ENCODE assay signal across 8 cellular contexts in the genomic region with DNA sequence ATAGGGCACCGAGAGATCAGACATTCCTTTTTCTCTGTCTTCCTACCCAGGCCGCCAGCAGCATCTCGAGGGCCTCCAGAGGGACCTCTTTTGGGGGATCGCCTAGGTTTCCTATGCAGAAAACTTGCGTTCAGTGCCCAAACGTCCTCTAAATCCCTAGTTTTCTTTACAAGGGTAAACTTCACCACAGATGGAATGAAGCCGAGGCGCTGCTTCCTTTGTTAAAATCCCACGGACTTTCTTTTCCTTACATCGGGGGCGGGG. TPM values are rescaled to one million over a fixed set of nuclear protein-coding genes. Genes with fewer than 3 reads are reported as not detected.
A peak's percentile ranks its signal among the peaks of the same experiment; 100 is the strongest.
DNase-seq lines count a peak whose midpoint lies in the region; ATAC-seq and TF ChIP-seq lines count a peak whose summit lies in the region.

No MANE protein-coding gene starts in this region.

- TF ChIP-seq CTCF in astrocyte of the cerebellum (IDR thresholded peaks at IDR 0.05; ENCODE audit: low read depth, low read length, missing control alignments) = no peak
- no peak for TF ChIP-seq CTCF in lower lobe of right lung (IDR thresholded peaks at IDR 0.05)
- TF ChIP-seq CTCF in upper lobe of left lung (IDR thresholded peaks at IDR 0.05) = no peak

- H3K27ac ChIP-seq in lower lobe of right lung = peak overlapping the region; percentile 97
- peak overlapping the region; percentile 99 to 100 (median 99) for H3K27ac ChIP-seq in upper lobe of left lung

- in situ Hi-C loops in astrocyte of the cerebellum (cut with HindIII; ENCODE audit: low sequenced_read_pairs) = no loop called here

- H3K9me3 Mint-ChIP-seq in activated naive CD4-positive, alpha-beta T cell treated with anti-CD3 and anti-CD28 coated beads, Interleukin-2, amount 10 ng/mL, durations not matched to agents 7 days and 5 days = no peaks in the 10 kb centered on the region

- H3K36me3 Mint-ChIP-seq in activated naive CD4-positive, alpha-beta T cell treated with anti-CD3 and anti-CD28 coated beads, Interleukin-2, amount 10 ng/mL, durations not matched to agents 7 days and 5 days = peaks cover 22% of the 10 kb centered on the region

- DNase-seq in activated naive CD4-positive, alpha-beta T cell treated with anti-CD3 and anti-CD28 coated beads, Interleukin-2, amount 10 ng/mL, durations not matched to agents 7 days and 5 days = no peak
- DNase-seq in activated naive CD4-positive, alpha-beta T cell (lab: John Stamatoyannopoulos, UW) = no peak
- DNase-seq in astrocyte of the cerebellum (ENCODE audit: low read depth) (no peak), lower lobe of right lung (no peak), upper lobe of left lung (no peak), DMS79 (lab: John Stamatoyannopoulos, UW) (no peak)
- no peak for DNase-seq in stimulated activated CD4-positive, alpha-beta T cell treated with anti-CD3 and anti-CD28 coated beads, Interleukin-2, amount 100 ng/mL, for 48 hours

- H3K36me3 ChIP-seq in lower lobe of right lung = no peaks in the 10 kb centered on the region
- no peaks in the 10 kb centered on the region for H3K36me3 ChIP-seq in upper lobe of left lung

- no peak for TF ChIP-seq EP300 in upper lobe of left lung (IDR thresholded peaks at IDR 0.05)

- ATAC-seq in lower lobe of right lung (no peak), upper lobe of left lung (ENCODE audit: low FRiP score in 2 of 2) (no peak), GM18870 (IDR thresholded peaks at IDR 0.05; ENCODE audit: unreplicated experiment) (no peak)

- intact Hi-C loops in lower lobe of right lung (cut with DNase I) = no loop called here

- H3K4me3 ChIP-seq in astrocyte of the cerebellum (ENCODE audit: low read depth, low read length) (peak overlapping the region; percentile 90), lower lobe of right lung (peak overlapping the region; percentile 75), upper lobe of left lung (peak overlapping the region; percentile 71 to 97 (median 87))

- H3K4me1 Mint-ChIP-seq in activated naive CD4-positive, alpha-beta T cell treated with anti-CD3 and anti-CD28 coated beads, Interleukin-2, amount 10 ng/mL, durations not matched to agents 7 days and 5 days = peaks cover 55% of the 10 kb centered on the region

- no peaks in the 10 kb centered on the region for H3K9me3 ChIP-seq in lower lobe of right lung
- H3K9me3 ChIP-seq in upper lobe of left lung = no peaks in the 10 kb centered on the region

- H3K4me1 ChIP-seq in lower lobe of right lung (peaks cover 54% of the 10 kb centered on the region), upper lobe of left lung (peaks cover 24 to 57% (median 32%) of the 10 kb centered on the region in 4 donors)

- CTCF ChIA-PET in activated naive CD4-positive, alpha-beta T cell treated with anti-CD3 and anti-CD28 coated beads, Interleukin-2, amount 10 ng/mL, durations not matched to agents 7 days and 5 days (lab: Charles Lee) = interaction anchor here (2.1 kb wide), 1 partner anchor 113 kb away, joined by 9 read pairs; no protein-coding TSS in a partner anchor

- peaks cover 29% of the 10 kb centered on the region for H3K27me3 Mint-ChIP-seq in activated naive CD4-positive, alpha-beta T cell treated with anti-CD3 and anti-CD28 coated beads, Interleukin-2, amount 10 ng/mL, durations not matched to agents 7 days and 5 days

- no peak for TF ChIP-seq POLR2A in upper lobe of left lung (IDR thresholded peaks at IDR 0.05)

- peak overlapping the region; percentile 98 for H3K27ac Mint-ChIP-seq in activated naive CD4-positive, alpha-beta T cell treated with anti-CD3 and anti-CD28 coated beads, Interleukin-2, amount 10 ng/mL, durations not matched to agents 7 days and 5 days

- H3K27me3 ChIP-seq in lower lobe of right lung (ENCODE audit: low read depth) (no peaks in the 10 kb centered on the region), upper lobe of left lung (no peaks in the 10 kb centered on the region)

- WGBS in upper lobe of left lung, 2 donors = 1% methylated on average over 6 to 11 of the region's 11 CpGs

- H3K4me3 Mint-ChIP-seq in activated naive CD4-positive, alpha-beta T cell treated with anti-CD3 and anti-CD28 coated beads, Interleukin-2, amount 10 ng/mL, durations not matched to agents 7 days and 5 days = peak overlapping the region; percentile 97

RNA-seq across cellular contexts. Expression of gene RHEB, which starts 1.0 kb away (rescaled TPM):
- total RNA-seq in lower lobe of right lung (96.0 TPM), upper lobe of left lung (100 to 1,000 TPM in 2 of 6 donors, 10 to 100 TPM in 4; 63.0 to 105 (median 93.4) TPM)
